Comparison of ENCODE assay signal across 31 cellular contexts in the genomic region with DNA sequence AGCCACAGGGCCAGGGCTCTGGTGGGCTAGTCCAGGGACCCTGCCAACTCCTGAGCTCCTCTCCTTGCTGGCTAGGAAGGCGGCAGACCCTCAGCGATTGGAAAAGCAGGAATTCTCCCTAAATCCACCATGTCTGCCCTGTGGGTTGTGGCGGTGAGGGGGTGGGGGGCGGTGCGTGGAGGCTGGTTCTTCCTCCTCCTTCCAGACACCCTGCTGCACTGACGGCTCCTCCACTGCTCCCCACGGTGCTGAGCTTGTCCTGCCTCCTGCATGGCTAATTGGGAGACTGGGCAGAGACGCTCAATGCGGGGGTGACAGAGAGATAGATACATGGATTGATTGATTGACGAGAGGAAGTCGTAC.
"Had no signal": no experiment of that assay in that cellular context is flagged by ENCODE, and none has a peak within 500 bp of the region (broad histone marks: within the 10 kb centered on the region; RNA-seq: fewer than 3 reads in every experiment).

No MANE protein-coding gene starts in this region.

- H3K4me3 ChIP-seq: adrenal gland, body of pancreas, breast epithelium, cardiac muscle cell, colonic mucosa had no signal

- H3K9me3 ChIP-seq: adrenal gland, colonic mucosa had no signal

- ATAC-seq: activated CD4-positive, alpha-beta T cell treated with anti-CD3 and anti-CD28 coated beads for 36 hours; activated CD8-positive, alpha-beta memory T cell treated with anti-CD3 and anti-CD28 coated beads, Interleukin-2, amount 10 ng/mL, durations not matched to agents 7 days and 5 days; activated CD8-positive, alpha-beta T cell treated with anti-CD3 and anti-CD28 coated beads, Interleukin-2, amount 10 ng/mL, durations not matched to agents 7 days and 5 days; body of pancreas; esophagus mucosa; T-helper 17 cell had no signal

- DNase-seq: activated CD4-positive, alpha-beta memory T cell treated with anti-CD3 and anti-CD28 coated beads for 36 hours; activated CD4-positive, alpha-beta T cell treated with anti-CD3 and anti-CD28 coated beads for 36 hours; activated CD4-positive, alpha-beta T cell treated with anti-CD3 and anti-CD28 coated beads, Interleukin-2, amount 10 ng/mL, durations not matched to agents 24 days and 14 days; activated CD4-positive, CD25-positive, alpha-beta regulatory T cell; activated CD4-positive, CD25-positive, alpha-beta regulatory T cell treated with anti-CD3 and anti-CD28 coated beads, Interleukin-2, amount 50 U/mL, for 72 hours; activated CD8-positive, alpha-beta memory T cell treated with anti-CD3 and anti-CD28 coated beads, Interleukin-2, amount 10 ng/mL, durations not matched to agents 7 days and 5 days; activated CD8-positive, alpha-beta memory T cell treated with anti-CD3 and anti-CD28 coated beads, Interleukin-2, amount 50 U/mL, for 4 hours; activated CD8-positive, alpha-beta T cell treated with anti-CD3 and anti-CD28 coated beads, Interleukin-2, amount 10 ng/mL, durations not matched to agents 7 days and 5 days; activated gamma-delta T cell; activated naive CD4-positive, alpha-beta T cell; activated naive CD4-positive, alpha-beta T cell treated with anti-CD3 and anti-CD28 coated beads, Interleukin-2, amount 10 ng/mL, durations not matched to agents 7 days and 5 days; activated T-cell treated with anti-CD3 and anti-CD28 coated beads, Interleukin-2, amount 50 U/mL, for 1 hour; activated T-cell treated with anti-CD3 and anti-CD28 coated beads, Interleukin-2, amount 50 U/mL, for 48 hours; aorta; body of pancreas; central memory CD4-positive, alpha-beta T cell; cerebellar nuclear complex; colonic mucosa; effector CD8-positive, alpha-beta T cell; T-helper 1 cell; T-helper 17 cell; T1000; WERI-Rb-1 had no signal

- H3K4me1 ChIP-seq: adrenal gland, body of pancreas, breast epithelium, colonic mucosa had no signal

- H3K4me3 Mint-ChIP-seq: activated CD4-positive, alpha-beta memory T cell treated with anti-CD3 and anti-CD28 coated beads for 36 hours; activated CD4-positive, alpha-beta T cell treated with anti-CD3 and anti-CD28 coated beads for 36 hours; activated CD4-positive, alpha-beta T cell treated with anti-CD3 and anti-CD28 coated beads, Interleukin-2, amount 10 ng/mL, durations not matched to agents 24 days and 14 days; activated CD8-positive, alpha-beta memory T cell treated with anti-CD3 and anti-CD28 coated beads, Interleukin-2, amount 10 ng/mL, durations not matched to agents 7 days and 5 days; activated CD8-positive, alpha-beta T cell treated with anti-CD3 and anti-CD28 coated beads, Interleukin-2, amount 10 ng/mL, durations not matched to agents 7 days and 5 days; activated naive CD4-positive, alpha-beta T cell treated with anti-CD3 and anti-CD28 coated beads, Interleukin-2, amount 10 ng/mL, durations not matched to agents 7 days and 5 days; activated naive CD8-positive, alpha-beta T cell; activated T-helper 1 cell treated with anti-CD3 and anti-CD28 coated beads, Interleukin-12 subunit alpha, Interleukin-12 subunit beta, Interleukin-2, Interleukin-4 antibody, amounts not matched to agents 30 ng/mL and 10 ng/mL and 1 ng/mL, durations not matched to agents 14 hours and 24 hours and 36 hours; T-helper 17 cell; T-helper 2 cell treated with Interferon-gamma antibody and Interleukin-4, amounts not matched to agents 5 μg/mL and 100 μg/mL, for 36 hours had no signal

- H3K27ac ChIP-seq: adrenal gland, body of pancreas, breast epithelium, cardiac muscle cell, colonic mucosa, WERI-Rb-1 had no signal

- FAIRE-seq: frontal cortex had no signal

- H3K36me3 Mint-ChIP-seq: activated CD4-positive, alpha-beta memory T cell treated with anti-CD3 and anti-CD28 coated beads for 36 hours; activated CD8-positive, alpha-beta memory T cell treated with anti-CD3 and anti-CD28 coated beads, Interleukin-2, amount 10 ng/mL, durations not matched to agents 7 days and 5 days; activated naive CD4-positive, alpha-beta T cell treated with anti-CD3 and anti-CD28 coated beads, Interleukin-2, amount 10 ng/mL, durations not matched to agents 7 days and 5 days; activated naive CD8-positive, alpha-beta T cell had no signal

- H3K9me3 Mint-ChIP-seq: activated CD4-positive, alpha-beta memory T cell treated with anti-CD3 and anti-CD28 coated beads for 36 hours; activated CD4-positive, alpha-beta T cell treated with anti-CD3 and anti-CD28 coated beads, Interleukin-2, amount 10 ng/mL, durations not matched to agents 24 days and 14 days; activated naive CD4-positive, alpha-beta T cell treated with anti-CD3 and anti-CD28 coated beads, Interleukin-2, amount 10 ng/mL, durations not matched to agents 7 days and 5 days; activated T-helper 1 cell treated with anti-CD3 and anti-CD28 coated beads, Interleukin-12 subunit alpha, Interleukin-12 subunit beta, Interleukin-2, Interleukin-4 antibody, amounts not matched to agents 30 ng/mL and 10 ng/mL and 1 ng/mL, durations not matched to agents 14 hours and 24 hours and 36 hours; T-helper 2 cell treated with Interferon-gamma antibody and Interleukin-4, amounts not matched to agents 5 μg/mL and 100 μg/mL, for 36 hours had no signal

- H3K27me3 ChIP-seq: adrenal gland, body of pancreas, breast epithelium, colonic mucosa had no signal

- H3K36me3 ChIP-seq: adrenal gland, breast epithelium, cardiac muscle cell, colonic mucosa, WERI-Rb-1 had no signal

- H3K4me1 Mint-ChIP-seq: activated CD4-positive, alpha-beta T cell treated with anti-CD3 and anti-CD28 coated beads for 36 hours; activated CD4-positive, alpha-beta T cell treated with anti-CD3 and anti-CD28 coated beads, Interleukin-2, amount 10 ng/mL, durations not matched to agents 24 days and 14 days; activated CD8-positive, alpha-beta memory T cell treated with anti-CD3 and anti-CD28 coated beads, Interleukin-2, amount 10 ng/mL, durations not matched to agents 7 days and 5 days; activated naive CD4-positive, alpha-beta T cell treated with anti-CD3 and anti-CD28 coated beads, Interleukin-2, amount 10 ng/mL, durations not matched to agents 7 days and 5 days had no signal

- H3K27ac Mint-ChIP-seq: activated CD4-positive, alpha-beta memory T cell treated with anti-CD3 and anti-CD28 coated beads for 36 hours; activated CD4-positive, alpha-beta T cell treated with anti-CD3 and anti-CD28 coated beads for 36 hours; activated CD4-positive, alpha-beta T cell treated with anti-CD3 and anti-CD28 coated beads, Interleukin-2, amount 10 ng/mL, durations not matched to agents 24 days and 14 days; activated CD8-positive, alpha-beta memory T cell treated with anti-CD3 and anti-CD28 coated beads, Interleukin-2, amount 10 ng/mL, durations not matched to agents 7 days and 5 days; activated CD8-positive, alpha-beta T cell treated with anti-CD3 and anti-CD28 coated beads, Interleukin-2, amount 10 ng/mL, durations not matched to agents 7 days and 5 days; activated naive CD4-positive, alpha-beta T cell treated with anti-CD3 and anti-CD28 coated beads, Interleukin-2, amount 10 ng/mL, durations not matched to agents 7 days and 5 days; activated naive CD8-positive, alpha-beta T cell; activated T-helper 1 cell treated with anti-CD3 and anti-CD28 coated beads, Interleukin-12 subunit alpha, Interleukin-12 subunit beta, Interleukin-2, Interleukin-4 antibody, amounts not matched to agents 30 ng/mL and 10 ng/mL and 1 ng/mL, durations not matched to agents 14 hours and 24 hours and 36 hours; T-helper 17 cell; T-helper 2 cell treated with Interferon-gamma antibody and Interleukin-4, amounts not matched to agents 5 μg/mL and 100 μg/mL, for 36 hours had no signal
